11 cellular contexts compared by ENCODE assay signal in the genomic region with DNA sequence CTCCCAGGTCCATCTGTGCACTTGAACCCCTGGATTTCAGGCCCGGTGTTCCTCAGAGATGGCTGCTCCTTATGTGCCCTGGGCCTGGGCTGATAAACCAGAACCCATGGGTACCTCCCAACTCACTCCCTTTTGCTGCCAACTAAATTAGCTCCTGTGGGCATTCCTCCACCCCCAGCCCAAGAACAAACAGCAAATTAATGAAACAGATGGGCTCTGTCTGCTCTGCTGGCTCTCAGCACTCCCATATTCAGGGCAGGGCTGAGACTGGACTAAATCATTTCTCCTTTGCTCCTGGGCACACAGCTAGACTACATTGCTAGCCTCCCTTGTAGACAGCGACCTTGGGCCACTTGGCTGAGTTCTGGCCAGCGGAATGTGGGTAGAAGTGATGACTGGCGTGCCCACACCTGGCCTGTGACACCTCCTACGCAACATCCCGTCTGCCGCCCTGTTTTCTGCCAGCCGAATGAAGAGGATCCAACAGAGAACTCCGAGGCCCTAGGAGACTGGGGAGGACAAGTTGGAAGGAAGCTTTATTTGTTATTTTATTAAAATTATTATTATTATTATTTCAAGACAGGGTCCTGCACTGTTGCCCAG.
"Had no signal": no experiment of that assay in that cellular context is flagged by ENCODE, and none has a peak within 500 bp of the region (broad histone marks: within the 10 kb centered on the region; RNA-seq: fewer than 3 reads in every experiment).

No MANE protein-coding gene starts in this region.

- H3K9me3 ChIP-seq: colonic mucosa had no signal

- ATAC-seq: gastroesophageal sphincter; left colon; stimulated activated memory B cell treated with anti-CD40 and anti-IgM and Interleukin-4, amounts not matched to agents 10 μg/mL and 1 μg/mL and 100 μg/mL, for 72 hours had no signal

- DNase-seq: activated CD4-positive, alpha-beta T cell treated with anti-CD3 and anti-CD28 coated beads, Interleukin-2, amount 10 ng/mL, durations not matched to agents 7 days and 5 days; activated CD4-positive, CD25-positive, alpha-beta regulatory T cell; activated CD8-positive, alpha-beta memory T cell treated with anti-CD3 and anti-CD28 coated beads for 24 hours; activated naive CD4-positive, alpha-beta T cell; colonic mucosa; left colon; naive B cell; nucleus accumbens had no signal

- H3K4me1 ChIP-seq: colonic mucosa, gastroesophageal sphincter had no signal

- H3K27ac ChIP-seq: cardiac muscle cell, colonic mucosa, gastroesophageal sphincter had no signal

- H3K4me3 ChIP-seq: cardiac muscle cell, colonic mucosa, gastroesophageal sphincter had no signal

- H3K36me3 ChIP-seq: cardiac muscle cell, colonic mucosa, gastroesophageal sphincter had no signal

- H3K27me3 ChIP-seq: cardiac muscle cell, colonic mucosa had no signal
